26 cellular contexts compared by ENCODE assay signal in genomic region chr5:146772881-146773440, GRCh38.
"Had no signal": no experiment of that assay in that cellular context is flagged by ENCODE, and none has a peak within 500 bp of the region (broad histone marks: within the 10 kb centered on the region; RNA-seq: fewer than 3 reads in every experiment).

No MANE protein-coding gene starts in this region.

- ATAC-seq: activated T-helper 17 cell treated with anti-CD3 and anti-CD28 coated beads, Interleukin-2, amount 50 U/mL, for 72 hours had no signal

- H3K4me1 ChIP-seq: breast epithelium, Peyer's patch, SJCRH30 had no signal

- H3K27ac Mint-ChIP-seq: activated B cell treated with CpG ODN at 0.5 μM for 24 hours; activated CD4-positive, alpha-beta memory T cell treated with anti-CD3 and anti-CD28 coated beads for 36 hours; activated CD4-positive, alpha-beta T cell treated with anti-CD3 and anti-CD28 coated beads, Interleukin-2, amount 10 ng/mL, durations not matched to agents 7 days and 5 days; activated naive CD4-positive, alpha-beta T cell treated with anti-CD3 and anti-CD28 coated beads, Interleukin-2, amount 10 ng/mL, durations not matched to agents 7 days and 5 days; activated naive CD8-positive, alpha-beta T cell treated with anti-CD3 and anti-CD28 coated beads for 36 hours; activated T-helper 17 cell treated with anti-CD3 and anti-CD28 coated beads, Interleukin-2, amount 50 U/mL, for 72 hours; T-helper 1 cell treated with Interleukin-12 subunit alpha and Interleukin-12 subunit beta and Interleukin-4 antibody, amounts not matched to agents 30 μg/mL and 1 μg/mL, for 36 hours had no signal

- H3K4me1 Mint-ChIP-seq: activated B cell treated with CpG ODN at 0.5 μM for 24 hours; activated CD4-positive, alpha-beta T cell treated with anti-CD3 and anti-CD28 coated beads, Interleukin-2, amount 10 ng/mL, durations not matched to agents 7 days and 5 days; activated naive CD4-positive, alpha-beta T cell treated with anti-CD3 and anti-CD28 coated beads, Interleukin-2, amount 10 ng/mL, durations not matched to agents 7 days and 5 days; activated naive CD8-positive, alpha-beta T cell treated with anti-CD3 and anti-CD28 coated beads for 36 hours; activated T-helper 17 cell treated with anti-CD3 and anti-CD28 coated beads, Interleukin-2, amount 50 U/mL, for 72 hours had no signal

- H3K27me3 Mint-ChIP-seq: activated B cell treated with CpG ODN at 0.5 μM for 24 hours; activated CD4-positive, alpha-beta memory T cell treated with anti-CD3 and anti-CD28 coated beads for 36 hours; activated CD4-positive, alpha-beta T cell treated with anti-CD3 and anti-CD28 coated beads, Interleukin-2, amount 10 ng/mL, durations not matched to agents 7 days and 5 days; activated naive CD4-positive, alpha-beta T cell treated with anti-CD3 and anti-CD28 coated beads, Interleukin-2, amount 10 ng/mL, durations not matched to agents 7 days and 5 days; activated naive CD8-positive, alpha-beta T cell treated with anti-CD3 and anti-CD28 coated beads for 36 hours; activated T-helper 17 cell treated with anti-CD3 and anti-CD28 coated beads, Interleukin-2, amount 50 U/mL, for 72 hours had no signal

- H3K27ac ChIP-seq: breast epithelium, Peyer's patch, RWPE1, SJCRH30 had no signal

- H3K27me3 ChIP-seq: breast epithelium, Peyer's patch, SJCRH30 had no signal

- H3K4me3 Mint-ChIP-seq: activated B cell treated with CpG ODN at 0.5 μM for 24 hours; activated CD4-positive, alpha-beta memory T cell treated with anti-CD3 and anti-CD28 coated beads for 36 hours; activated CD4-positive, alpha-beta T cell treated with anti-CD3 and anti-CD28 coated beads, Interleukin-2, amount 10 ng/mL, durations not matched to agents 7 days and 5 days; activated naive CD4-positive, alpha-beta T cell treated with anti-CD3 and anti-CD28 coated beads, Interleukin-2, amount 10 ng/mL, durations not matched to agents 7 days and 5 days; activated naive CD8-positive, alpha-beta T cell treated with anti-CD3 and anti-CD28 coated beads for 36 hours; activated T-helper 17 cell treated with anti-CD3 and anti-CD28 coated beads, Interleukin-2, amount 50 U/mL, for 72 hours; T-helper 1 cell treated with Interleukin-12 subunit alpha and Interleukin-12 subunit beta and Interleukin-4 antibody, amounts not matched to agents 30 μg/mL and 1 μg/mL, for 36 hours had no signal

- H3K9me3 Mint-ChIP-seq: activated B cell treated with CpG ODN at 0.5 μM for 24 hours; activated CD4-positive, alpha-beta T cell treated with anti-CD3 and anti-CD28 coated beads, Interleukin-2, amount 10 ng/mL, durations not matched to agents 7 days and 5 days; activated naive CD4-positive, alpha-beta T cell treated with anti-CD3 and anti-CD28 coated beads, Interleukin-2, amount 10 ng/mL, durations not matched to agents 7 days and 5 days; activated T-helper 17 cell treated with anti-CD3 and anti-CD28 coated beads, Interleukin-2, amount 50 U/mL, for 72 hours; T-helper 1 cell treated with Interleukin-12 subunit alpha and Interleukin-12 subunit beta and Interleukin-4 antibody, amounts not matched to agents 30 μg/mL and 1 μg/mL, for 36 hours had no signal

- H3K36me3 Mint-ChIP-seq: activated CD4-positive, alpha-beta memory T cell treated with anti-CD3 and anti-CD28 coated beads for 36 hours; activated naive CD4-positive, alpha-beta T cell treated with anti-CD3 and anti-CD28 coated beads, Interleukin-2, amount 10 ng/mL, durations not matched to agents 7 days and 5 days; activated naive CD8-positive, alpha-beta T cell treated with anti-CD3 and anti-CD28 coated beads for 36 hours had no signal

- H3K4me3 ChIP-seq: breast epithelium, Peyer's patch, SJCRH30 had no signal

- DNase-seq: activated B cell treated with CpG ODN at 0.5 μM for 24 hours; activated CD4-positive, alpha-beta memory T cell treated with anti-CD3 and anti-CD28 coated beads for 36 hours; activated CD4-positive, alpha-beta T cell treated with anti-CD3 and anti-CD28 coated beads for 1 hour; activated CD4-positive, alpha-beta T cell treated with anti-CD3 and anti-CD28 coated beads, Interleukin-2, amount 10 ng/mL, durations not matched to agents 7 days and 5 days; activated gamma-delta T cell treated with Interleukin-2 at 50 U/mL for 16 hours; activated naive CD4-positive, alpha-beta T cell treated with anti-CD3 and anti-CD28 coated beads, Interleukin-2, amount 10 ng/mL, durations not matched to agents 7 days and 5 days; activated naive CD8-positive, alpha-beta T cell treated with anti-CD3 and anti-CD28 coated beads for 36 hours; activated T-cell treated with anti-CD3 and anti-CD28 coated beads for 4 hours; activated T-cell treated with anti-CD3 and anti-CD28 coated beads, Interleukin-2, amount 50 U/mL, for 48 hours; anterior cingulate cortex; caudate nucleus; Karpas-422; MM.1S; NCI-H1105; NCI-H1436; NCI-H187; NCI-H2081; NCI-H446; NCI-H524 treated with DMSO at 0.1 percent for 48 hours; Peyer's patch; Right ventricle myocardium superior; SJCRH30 had no signal

- H3K36me3 ChIP-seq: breast epithelium, Peyer's patch, SJCRH30 had no signal
